ENCODE assay signal across 10 cellular contexts in the genomic region with DNA sequence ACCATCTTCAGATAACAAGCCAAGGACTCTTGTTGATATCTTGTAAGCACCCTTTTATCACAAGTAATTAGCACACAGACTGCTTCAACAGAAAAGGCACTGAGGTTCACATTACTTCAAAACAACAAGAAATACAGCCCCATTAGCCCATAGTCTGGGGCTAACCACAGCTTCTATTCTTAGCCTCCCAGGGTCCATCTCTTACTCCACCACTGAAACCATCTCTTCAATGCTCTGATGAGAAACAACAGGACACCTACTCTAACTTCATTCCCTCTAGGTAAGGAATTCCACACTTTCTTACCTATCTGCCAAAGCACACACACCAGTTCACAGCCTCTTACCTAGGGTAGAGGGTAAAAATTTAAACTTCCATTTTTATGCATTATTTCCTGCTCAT. TPM values are rescaled to one million over a fixed set of nuclear protein-coding genes. Genes with fewer than 3 reads are reported as not detected.
DNase-seq lines count a peak whose midpoint lies in the region; ATAC-seq, FAIRE-seq and TF ChIP-seq lines count a peak whose summit lies in the region.
"Had no signal": no experiment of that assay in that cellular context is flagged by ENCODE, and none has a peak within 500 bp of the region (broad histone marks: within the 10 kb centered on the region; RNA-seq: fewer than 3 reads in every experiment).

No MANE protein-coding gene starts in this region.

- no peaks in the 10 kb centered on the region for H3K27me3 ChIP-seq in dorsolateral prefrontal cortex

- H3K27ac ChIP-seq in dorsolateral prefrontal cortex: no peak overlapping the region

- FAIRE-seq in GM12892 (lab: Jason Lieb, UNC): peak; percentile 84
- FAIRE-seq: TTC549 had no signal

- intact Hi-C loops in dorsolateral prefrontal cortex (cut with DNase I): no loop called here

- H3K4me3 ChIP-seq in dorsolateral prefrontal cortex: no peak overlapping the region

- peak; percentile 64 for TF ChIP-seq POLR2A in GM12892 (IDR thresholded peaks at IDR 0.05; ENCODE audit: low read depth, low read length)

- no peak overlapping the region for H3K4me3 Mint-ChIP-seq in chondrocyte (ENCODE audit: unreplicated experiment)

- H3K9me3 Mint-ChIP-seq in chondrocyte (ENCODE audit: low read depth): no peaks in the 10 kb centered on the region

- H3K27ac Mint-ChIP-seq in chondrocyte (ENCODE audit: unreplicated experiment): peak overlapping the region; percentile 4

- DNase-seq in GM12892 (ENCODE audit: insufficient read length) (no peak), chondrocyte (ENCODE audit: low spot score) (no peak), NCI-H82 (lab: John Stamatoyannopoulos, UW) (no peak), GDM1 (lab: John Stamatoyannopoulos, UW) (no peak), dorsolateral prefrontal cortex (no peak)
- no peak for DNase-seq in stimulated activated naive CD4-positive, alpha-beta T cell (lab: John Stamatoyannopoulos, UW)
- DNase-seq: foreskin melanocyte had no signal

- ATAC-seq in GM21447 (IDR thresholded peaks at IDR 0.05; ENCODE audit: unreplicated experiment) (peak; percentile 45), HG03521 (IDR thresholded peaks at IDR 0.05; ENCODE audit: unreplicated experiment) (peak; percentile 49)

- no peaks in the 10 kb centered on the region for H3K27me3 Mint-ChIP-seq in chondrocyte (ENCODE audit: low read depth)

- TF ChIP-seq CTCF in chondrocyte (IDR thresholded peaks at IDR 0.05) (no peak), dorsolateral prefrontal cortex (IDR thresholded peaks at IDR 0.05 in 54 of 56, conservative IDR thresholded peaks at IDR 0.05 in 2 of 56; ENCODE audit: low read depth in 1 of 56, partially characterized antibody in 56 of 56) (no peak)

- no peaks in the 10 kb centered on the region for H3K36me3 Mint-ChIP-seq in chondrocyte (ENCODE audit: low read depth)

- H3K4me1 Mint-ChIP-seq in chondrocyte (ENCODE audit: low read depth): peaks cover 16% of the 10 kb centered on the region

RNA-seq across cellular contexts. Expression of a gene that starts 26.4 kb away (rescaled TPM):
- 102 TPM for polyA plus RNA-seq in GM12892 (2012; ENCODE audit: missing spikeins)
- total RNA-seq in chondrocyte (0.27 to 0.85 TPM in 2 of 3 replicates, not detected in the other), dorsolateral prefrontal cortex (1 to 10 TPM in 99 of 120 experiments, under 1 TPM in 19, not detected in 2; 0.40 to 9.7 (median 1.8) TPM)
